Comparison of ENCODE assay signal across 8 cellular contexts in the genomic region with DNA sequence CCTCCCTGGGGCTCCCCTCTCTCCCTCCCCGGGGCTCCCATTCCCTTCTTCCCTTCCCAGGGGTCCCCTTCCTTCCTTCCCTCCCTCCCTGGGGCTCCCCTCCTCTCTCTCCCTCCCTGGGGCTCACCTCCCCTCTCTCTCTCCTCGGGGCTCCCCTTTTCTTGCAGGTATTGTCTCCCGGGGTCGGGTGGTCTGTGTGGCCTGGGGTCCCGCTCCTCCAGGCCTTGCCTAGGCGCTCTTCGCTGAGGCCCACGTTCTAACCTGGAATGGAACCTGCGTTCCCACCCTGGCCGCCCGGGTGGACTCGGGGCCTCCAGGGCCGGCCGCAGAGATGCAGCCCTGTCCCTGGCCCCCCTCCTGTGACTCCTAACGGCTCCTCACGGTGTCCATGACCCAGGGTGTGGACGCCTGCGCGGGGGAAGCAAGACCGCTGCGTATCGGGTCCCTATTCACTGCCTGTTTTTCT. TPM values are rescaled to one million over a fixed set of nuclear protein-coding genes. Genes with fewer than 3 reads are reported as not detected.
DNase-seq lines count a peak whose midpoint lies in the region; ATAC-seq and TF ChIP-seq lines count a peak whose summit lies in the region.

No MANE protein-coding gene starts in this region.

- POLR2A ChIA-PET in MCF 10A (lab: Yijun Ruan, JAX) = interaction anchor here (0.6 to 2.1 kb wide), 3 partner anchors 11 to 791 kb away, joined by 3 to 5 read pairs (median 5); no protein-coding TSS in a partner anchor

- BruUV-seq in MCF 10A (replicated peaks; lab: Mats Ljungman, UMichigan) = no TSS peak

- peak; percentile 11 for DNase-seq in GM04504 (ENCODE audit: low read depth)
- DNase-seq in NCI-H146 (lab: John Stamatoyannopoulos, UW) = peak; percentile 65
- peak; percentile 36 for DNase-seq in MCF 10A (ENCODE audit: unreplicated experiment)
- DNase-seq in left colon = peak; percentile 37 to 45
- DNase-seq in substantia nigra (lab: John Stamatoyannopoulos, UW) = peak in 6 of 49 donors; percentile 18 to 41 (median 24)
- DNase-seq in NCI-H446 (lab: John Stamatoyannopoulos, UW) = no peak
- DNase-seq in kidney glomerular epithelial cell (lab: John Stamatoyannopoulos, UW) = no peak
- no peak for DNase-seq in stimulated activated CD4-positive, alpha-beta T cell treated with anti-CD3 and anti-CD28 coated beads, Interleukin-15, amount 100 ng/mL, for 24 hours

- CTCF ChIA-PET in MCF 10A (lab: Yijun Ruan, JAX) = no interaction called here

- H3K27me3 Mint-ChIP-seq in MCF 10A (ENCODE audit: insufficient read depth, unreplicated experiment) = no peaks in the 10 kb centered on the region

- no peak for TF ChIP-seq CTCF in MCF 10A (IDR thresholded peaks at IDR 0.05; ENCODE audit: unreplicated experiment)

- intact Hi-C loops in MCF 10A (cut with micrococcal nuclease) = no loop called here
- intact Hi-C loops in left colon (cut with DNase I, micrococcal nuclease) = no loop called here

- H3K9me3 Mint-ChIP-seq in MCF 10A (ENCODE audit: unreplicated experiment) = no peaks in the 10 kb centered on the region

- H3K36me3 Mint-ChIP-seq in MCF 10A (ENCODE audit: insufficient read depth, unreplicated experiment) = peaks cover 29% of the 10 kb centered on the region

- ATAC-seq in left colon = no peak

- H3K4me3 Mint-ChIP-seq in MCF 10A (ENCODE audit: unreplicated experiment) = peak overlapping the region; percentile 91

- H3K4me1 Mint-ChIP-seq in MCF 10A (ENCODE audit: insufficient read depth, unreplicated experiment) = peaks cover 46% of the 10 kb centered on the region

- peak overlapping the region; percentile 54 for H3K27ac Mint-ChIP-seq in MCF 10A (ENCODE audit: low read depth, unreplicated experiment)

- peak overlapping the region; percentile 85 for H3K27ac ChIP-seq in substantia nigra (ENCODE audit: low read depth, low read length, poor library complexity, severe bottlenecking)

RNA-seq across cellular contexts. Expression of a gene that starts 0.9 kb away (rescaled TPM):
- total RNA-seq in MCF 10A (2022) (20.4 and 22.0 TPM in 2 replicates), left colon (10 to 100 TPM; 18.2 to 22.7 TPM)

RNA-seq across cellular contexts. Expression of a gene that starts 38.2 kb away (rescaled TPM):
- total RNA-seq in MCF 10A (2022) = 2.6 and 4.3 TPM in 2 replicates
- 1 to 10 TPM; 4.0 to 7.8 TPM for total RNA-seq in left colon

Comparison
In these comparisons a context has a peak if more than half of its experiments do, and no peak if none do; other contexts are left out.
1. DNase-seq: peak in GM04504 (single experiment), NCI-H146 (single experiment), MCF 10A (single experiment) and left colon (2 of 2); none in NCI-H446 (0 of 2), kidney glomerular epithelial cell (single experiment) and stimulated activated CD4-positive, alpha-beta T cell treated with anti-CD3 and anti-CD28 coated beads, Interleukin-15, amount 100 ng/mL, for 24 hours (single experiment).